ENCODE assay signal across 1 cellular context in the genomic region with DNA sequence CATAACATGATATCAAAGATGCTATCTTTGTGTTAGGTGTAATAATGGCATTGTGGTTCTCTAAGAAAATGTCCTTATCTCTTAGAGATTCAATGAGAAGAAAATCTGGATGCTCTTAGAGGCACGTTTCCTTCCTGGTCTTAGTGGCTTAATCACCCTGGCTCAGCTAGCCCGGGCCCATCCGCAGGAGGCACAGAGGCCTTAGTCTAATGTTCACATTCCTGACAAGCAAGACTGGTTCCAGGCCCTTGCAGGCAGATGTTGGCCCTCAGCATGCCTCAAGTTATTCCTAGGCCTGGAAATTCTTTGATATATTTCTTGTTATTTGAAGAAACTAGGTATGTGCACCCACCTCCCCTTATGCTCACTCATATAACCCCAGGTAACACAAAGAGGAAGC.
TF ChIP-seq lines count a peak whose summit lies in the region.

No MANE protein-coding gene starts in this region.

TF ChIP-seq in GM23338, 12 proteins besides CTCF, POLR2A, EP300 and RAD21 (continued from another document):
- TF ChIP-seq ZNF114 (CRISPR knock-in tag; IDR thresholded peaks at IDR 0.05) (no peak), STAT1 (IDR thresholded peaks at IDR 0.05; ENCODE audit: unreplicated experiment) (no peak)
